In genomic region chr4:8217871-8218270, GRCh38 we compare ENCODE assay signal across 23 cellular contexts. TPM values are rescaled to one million over a fixed set of nuclear protein-coding genes. Genes with fewer than 3 reads are reported as not detected.
"Had no signal": no experiment of that assay in that cellular context is flagged by ENCODE, and none has a peak within 500 bp of the region (broad histone marks: within the 10 kb centered on the region; RNA-seq: fewer than 3 reads in every experiment).

No MANE protein-coding gene starts in this region.

- H3K27ac ChIP-seq: brain microvascular endothelial cell, PC-9 had no signal

- H3K27me3 ChIP-seq: brain microvascular endothelial cell had no signal

- H3K36me3 ChIP-seq: brain microvascular endothelial cell had no signal

- H2AFZ ChIP-seq: PC-9 had no signal

- DNase-seq: activated CD4-positive, alpha-beta T cell treated with anti-CD3 and anti-CD28 coated beads, Interleukin-2, amount 10 ng/mL, durations not matched to agents 24 days and 14 days; activated CD4-positive, alpha-beta T cell treated with anti-CD3 and anti-CD28 coated beads, Interleukin-2, amount 50 U/mL, for 4 hours; activated CD8-positive, alpha-beta T cell treated with anti-CD3 and anti-CD28 coated beads, Interleukin-2, amount 10 ng/mL, durations not matched to agents 7 days and 5 days; activated gamma-delta T cell; activated naive CD4-positive, alpha-beta T cell treated with anti-CD3 and anti-CD28 coated beads for 36 hours; activated naive CD8-positive, alpha-beta T cell treated with anti-CD3 and anti-CD28 coated beads, Interleukin-2, amount 50 U/mL, for 24 hours; activated T-cell treated with anti-CD3 and anti-CD28 coated beads, Interleukin-2, amount 50 U/mL, for 24 hours; aorta; brain microvascular endothelial cell; Kasumi-1; NCI-H146; NCI-H2171 treated with DMSO at 0.1 percent for 48 hours; NCI-H2227 treated with DMSO at 0.1 percent for 48 hours; NCI-H446; NCI-H526 treated with DMSO at 0.1 percent for 48 hours; PC-9; SIG-M5; T-helper 9 cell had no signal

- H3K4me2 ChIP-seq: PC-9 had no signal

- ATAC-seq: activated CD8-positive, alpha-beta T cell treated with anti-CD3 and anti-CD28 coated beads, Interleukin-2, amount 10 ng/mL, durations not matched to agents 7 days and 5 days; activated naive CD8-positive, alpha-beta T cell treated with anti-CD3 and anti-CD28 coated beads, Interleukin-2, amount 50 U/mL, for 24 hours; Right ventricle myocardium inferior; SK-N-SH treated with all-trans-retinoic acid at 6 μM for 48 hours had no signal

- H3K4me3 ChIP-seq: PC-9 had no signal

- FAIRE-seq: RCC 7860 had no signal

RNA-seq across cellular contexts. Expression of gene HTRA3, which starts 51.7 kb away (rescaled TPM):
- total RNA-seq: activated CD4-positive, alpha-beta T cell treated with anti-CD3 and anti-CD28 coated beads, Interleukin-2, amount 10 ng/mL, durations not matched to agents 24 days and 14 days; activated CD8-positive, alpha-beta T cell treated with anti-CD3 and anti-CD28 coated beads, Interleukin-2, amount 10 ng/mL, durations not matched to agents 7 days and 5 days; activated naive CD4-positive, alpha-beta T cell treated with anti-CD3 and anti-CD28 coated beads for 36 hours; OCI-LY7; SK-MEL-5 had no signal
